ENCODE assay signal across 22 cellular contexts in genomic region chr13:103812558-103812957, GRCh38.
"Had no signal": no experiment of that assay in that cellular context is flagged by ENCODE, and none has a peak within 500 bp of the region (broad histone marks: within the 10 kb centered on the region; RNA-seq: fewer than 3 reads in every experiment).

No MANE protein-coding gene starts in this region.

- H3K9ac ChIP-seq: KMS-11 had no signal

- H3K27ac ChIP-seq: KMS-11, RWPE1 had no signal

- H3K36me3 Mint-ChIP-seq: IgD-negative memory B cell had no signal

- H3K4me3 ChIP-seq: K562 had no signal

- ATAC-seq: K562, Panc1 had no signal

- H3K4me2 ChIP-seq: KMS-11 had no signal

- H3K4me1 Mint-ChIP-seq: IgD-negative memory B cell had no signal

- H3K27me3 Mint-ChIP-seq: IgD-negative memory B cell had no signal

- H3K4me3 Mint-ChIP-seq: IgD-negative memory B cell had no signal

- DNase-seq: Kasumi-1, MM.1S, NCI-H1092 treated with DMSO at 0.1 percent for 48 hours, NCI-H1436, NCI-H187, NCI-H2029, NCI-H2081 treated with DMSO at 0.1 percent for 48 hours, NCI-H2171, NCI-H226, NCI-H446, NCI-H510A, NCI-H524 treated with DMSO at 0.1 percent for 48 hours, NCI-H69, NCI-H774, SHP77, SW 1271 had no signal

- H3K27ac Mint-ChIP-seq: IgD-negative memory B cell had no signal

- FAIRE-seq: HTR-8/SVneo, K562 had no signal
